9 cellular contexts compared by ENCODE assay signal in the genomic region with DNA sequence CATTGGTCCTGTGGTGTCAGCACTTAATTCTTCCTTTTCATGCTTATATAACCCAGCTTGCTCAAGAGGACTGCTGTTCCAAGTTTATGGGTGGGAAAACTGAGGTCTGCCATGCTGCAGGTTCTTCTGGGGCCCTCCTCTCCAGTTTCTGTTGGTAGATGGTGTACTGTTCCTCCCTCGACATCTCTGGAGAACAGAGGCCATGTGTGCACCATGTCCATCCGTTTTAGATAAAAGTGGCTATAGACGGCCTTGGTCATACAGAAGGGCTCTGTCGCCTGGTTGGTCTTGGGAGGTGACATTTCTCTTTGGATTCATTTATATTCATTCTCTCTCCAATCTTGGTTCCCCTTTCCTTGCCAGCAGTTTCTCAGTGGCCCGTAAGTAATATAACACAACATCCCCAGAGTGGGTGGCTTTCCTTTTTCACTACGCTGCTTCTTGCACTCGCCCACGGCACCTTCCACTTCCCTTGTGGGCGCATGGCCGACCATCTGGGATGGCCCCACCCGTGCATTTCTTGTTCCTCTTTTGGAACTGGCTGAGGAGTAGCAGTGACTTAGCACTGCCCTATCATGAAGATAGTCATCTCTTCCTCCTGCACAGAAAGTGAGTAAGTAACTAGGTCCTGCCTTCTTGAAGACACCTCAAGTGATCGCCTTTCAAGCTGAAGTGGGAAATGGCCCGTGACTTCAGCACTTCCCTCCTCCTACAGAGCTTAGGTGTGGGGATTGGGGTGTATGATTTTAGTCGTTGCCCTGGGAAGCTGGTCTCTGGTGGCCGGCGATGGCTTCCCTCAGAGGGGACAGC.
A peak's percentile ranks its signal among the peaks of the same experiment; 100 is the strongest.
DNase-seq lines count a peak whose midpoint lies in the region; ATAC-seq lines count a peak whose summit lies in the region.
"Had no signal": no experiment of that assay in that cellular context is flagged by ENCODE, and none has a peak within 500 bp of the region (broad histone marks: within the 10 kb centered on the region; RNA-seq: fewer than 3 reads in every experiment).

No MANE protein-coding gene starts in this region.

- WGBS in right cardiac atrium: 78% methylated on average over 16 of the region's 16 CpGs
- WGBS in thymus: 40% methylated on average over 16 of the region's 16 CpGs

- ATAC-seq in HG02840 (IDR thresholded peaks at IDR 0.05; ENCODE audit: low FRiP score, unreplicated experiment) (peak; percentile 89), right cardiac atrium (peak; percentile 75 to 77)

- intact Hi-C loops in activated CD4-positive, alpha-beta T cell treated with anti-CD3 and anti-CD28 coated beads, Interleukin-2, amount 10 ng/mL, durations not matched to agents 24 days and 14 days (cut with micrococcal nuclease): no loop called here
- intact Hi-C loops in right cardiac atrium (cut with DNase I): no loop called here

- peak overlapping the region; percentile 17 for H3K27ac Mint-ChIP-seq in activated CD4-positive, alpha-beta T cell treated with anti-CD3 and anti-CD28 coated beads, Interleukin-2, amount 10 ng/mL, durations not matched to agents 24 days and 14 days

- no peaks in the 10 kb centered on the region for H3K9me3 ChIP-seq in right cardiac atrium (ENCODE audit: control insufficient read depth, low read length)
- H3K9me3 ChIP-seq in thymus (ENCODE audit: control insufficient read depth): no peaks in the 10 kb centered on the region
- H3K9me3 ChIP-seq: thoracic aorta had no signal

- no peaks in the 10 kb centered on the region for H3K9me3 Mint-ChIP-seq in activated CD4-positive, alpha-beta T cell treated with anti-CD3 and anti-CD28 coated beads, Interleukin-2, amount 10 ng/mL, durations not matched to agents 24 days and 14 days

- H3K36me3 Mint-ChIP-seq in activated CD4-positive, alpha-beta T cell treated with anti-CD3 and anti-CD28 coated beads, Interleukin-2, amount 10 ng/mL, durations not matched to agents 24 days and 14 days (ENCODE audit: low read depth): peaks cover 21% of the 10 kb centered on the region

- no peaks in the 10 kb centered on the region for H3K27me3 ChIP-seq in right cardiac atrium (ENCODE audit: control insufficient read depth, insufficient read depth)
- H3K27me3 ChIP-seq in thymus (ENCODE audit: control insufficient read depth, insufficient read depth): no peaks in the 10 kb centered on the region

- no peak overlapping the region for H3K4me3 ChIP-seq in right cardiac atrium (ENCODE audit: low read length)
- H3K4me3 ChIP-seq in thymus (ENCODE audit: low read length): no peak overlapping the region
- H3K4me3 ChIP-seq: thoracic aorta had no signal

- DNase-seq in activated CD4-positive, alpha-beta T cell treated with anti-CD3 and anti-CD28 coated beads, Interleukin-2, amount 10 ng/mL, durations not matched to agents 24 days and 14 days: no peak
- DNase-seq in activated CD4-positive, alpha-beta T cell treated with anti-CD3 and anti-CD28 coated beads for 4 hours: no peak
- DNase-seq in OCI-M2 (lab: John Stamatoyannopoulos, UW; ENCODE audit: unreplicated experiment): peak; percentile 71
- peak; percentile 53 to 82 (median 76) for DNase-seq in right cardiac atrium
- no peak for DNase-seq in NCI-H2081 (lab: John Stamatoyannopoulos, UW)
- no peak for DNase-seq in cerebellum (ENCODE audit: low spot score)

- H3K4me1 ChIP-seq in right cardiac atrium (ENCODE audit: control insufficient read depth, insufficient read depth, low read length): no peaks in the 10 kb centered on the region
- H3K4me1 ChIP-seq in thymus (ENCODE audit: control insufficient read depth, insufficient read depth, low read length): peaks cover 9% of the 10 kb centered on the region

- H3K27ac ChIP-seq in right cardiac atrium (ENCODE audit: low read length): no peak overlapping the region
- peak overlapping the region; percentile 3 for H3K27ac ChIP-seq in thymus (ENCODE audit: low read depth)

- H3K4me1 Mint-ChIP-seq in activated CD4-positive, alpha-beta T cell treated with anti-CD3 and anti-CD28 coated beads, Interleukin-2, amount 10 ng/mL, durations not matched to agents 24 days and 14 days: peaks cover 17% of the 10 kb centered on the region

- H3K36me3 ChIP-seq in thymus (ENCODE audit: control insufficient read depth, insufficient read depth): peaks cover 14% of the 10 kb centered on the region
- H3K36me3 ChIP-seq: thoracic aorta had no signal

- H3K27me3 Mint-ChIP-seq in activated CD4-positive, alpha-beta T cell treated with anti-CD3 and anti-CD28 coated beads, Interleukin-2, amount 10 ng/mL, durations not matched to agents 24 days and 14 days: no peaks in the 10 kb centered on the region

- H3K4me3 Mint-ChIP-seq in activated CD4-positive, alpha-beta T cell treated with anti-CD3 and anti-CD28 coated beads, Interleukin-2, amount 10 ng/mL, durations not matched to agents 24 days and 14 days: no peak overlapping the region

Comparison
In these comparisons a context has a peak if more than half of its experiments do, and no peak if none do; other contexts are left out.
1. DNase-seq: peak in OCI-M2 (single experiment) and right cardiac atrium (3 of 3); none in activated CD4-positive, alpha-beta T cell treated with anti-CD3 and anti-CD28 coated beads, Interleukin-2, amount 10 ng/mL, durations not matched to agents 24 days and 14 days (single experiment), activated CD4-positive, alpha-beta T cell treated with anti-CD3 and anti-CD28 coated beads for 4 hours (0 of 2), NCI-H2081 (0 of 2) and cerebellum (single experiment).